16 cellular contexts compared by ENCODE assay signal in the genomic region with DNA sequence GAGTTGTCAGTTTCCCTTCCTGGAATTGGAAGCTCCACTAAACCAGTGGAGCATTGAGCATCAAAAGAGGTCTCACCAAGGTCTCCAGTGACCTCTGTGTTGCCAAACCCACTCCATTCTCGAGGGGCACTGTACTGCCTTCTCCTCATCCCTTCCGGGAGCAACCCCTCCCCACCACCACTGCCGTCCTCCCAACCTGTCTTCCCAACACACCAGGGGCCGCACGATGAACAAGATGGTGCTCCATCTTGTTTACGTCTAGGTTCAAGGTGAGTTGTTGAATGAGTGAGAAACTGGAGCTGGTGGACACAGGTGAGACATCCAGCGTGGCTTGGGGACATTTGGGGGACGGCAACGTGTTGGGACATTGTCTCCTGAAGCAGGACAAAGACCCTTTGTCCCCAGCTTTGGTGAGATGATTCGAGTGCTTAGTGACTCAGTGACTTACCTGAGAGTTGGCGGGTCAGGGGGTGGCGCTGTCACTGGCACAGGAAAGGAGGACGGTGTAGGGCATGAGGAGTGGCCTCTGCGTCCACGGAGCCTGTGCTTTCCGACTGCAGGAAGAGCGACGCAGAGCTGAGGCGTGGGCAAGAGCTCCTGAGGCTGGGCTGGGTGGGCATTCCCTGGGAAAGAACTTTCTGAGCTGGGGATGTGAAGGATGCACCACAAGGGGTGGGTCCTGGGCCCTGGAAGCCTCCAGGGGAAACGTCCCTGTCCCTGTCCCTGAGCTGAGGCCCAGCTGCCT. TPM values are rescaled to one million over a fixed set of nuclear protein-coding genes. Genes with fewer than 3 reads are reported as not detected.
"Had no signal": no experiment of that assay in that cellular context is flagged by ENCODE, and none has a peak within 500 bp of the region (broad histone marks: within the 10 kb centered on the region; RNA-seq: fewer than 3 reads in every experiment).

No MANE protein-coding gene starts in this region.

- H3K27me3 ChIP-seq: SJSA1, tibial nerve had no signal

- ATAC-seq: effector memory CD8-positive, alpha-beta T cell; mucosa of descending colon; naive thymus-derived CD8-positive, alpha-beta T cell; stimulated activated memory B cell treated with anti-CD40 and anti-IgM and Interleukin-4, amounts not matched to agents 10 μg/mL and 1 μg/mL and 100 μg/mL, for 72 hours had no signal

- DNase-seq: activated CD4-positive, alpha-beta memory T cell treated with anti-CD3 and anti-CD28 coated beads, Interleukin-2, amount 10 ng/mL, durations not matched to agents 7 days and 5 days; activated naive CD4-positive, alpha-beta T cell treated with Interleukin-2 at 50 U/mL for 16 hours; effector memory CD8-positive, alpha-beta T cell; hippocampal formation; mammary epithelial cell; occipital lobe; stimulated activated CD4-positive, alpha-beta T cell treated with anti-CD3 and anti-CD28 coated beads, Interleukin-1b, Interleukin-23, amount 100 ng/mL, for 48 hours; T-helper 9 cell had no signal

- H3K36me3 Mint-ChIP-seq: stimulated activated memory B cell treated with anti-CD40 and anti-IgM and Interleukin-4, amounts not matched to agents 10 μg/mL and 1 μg/mL and 100 μg/mL, for 72 hours had no signal

- H3K36me3 ChIP-seq: SJSA1, tibial nerve had no signal

- H3K4me3 ChIP-seq: mucosa of descending colon, SJSA1, tibial nerve had no signal

- H3K27ac ChIP-seq: SJSA1 had no signal

- H3K4me3 Mint-ChIP-seq: activated CD4-positive, alpha-beta memory T cell treated with anti-CD3 and anti-CD28 coated beads, Interleukin-2, amount 10 ng/mL, durations not matched to agents 7 days and 5 days; activated T-helper 1 cell treated with anti-CD3 and anti-CD28 coated beads, Interleukin-12 subunit alpha, Interleukin-12 subunit beta, Interleukin-2, Interleukin-4 antibody, amounts not matched to agents 30 ng/mL and 10 ng/mL and 1 ng/mL, durations not matched to agents 14 hours and 24 hours and 36 hours; central memory CD8-positive, alpha-beta T cell; effector memory CD8-positive, alpha-beta T cell; naive thymus-derived CD8-positive, alpha-beta T cell; stimulated activated memory B cell treated with anti-CD40 and anti-IgM and Interleukin-4, amounts not matched to agents 10 μg/mL and 1 μg/mL and 100 μg/mL, for 72 hours had no signal

- H3K27me3 Mint-ChIP-seq: naive thymus-derived CD8-positive, alpha-beta T cell had no signal

- H3K9me3 ChIP-seq: mucosa of descending colon, SJSA1 had no signal

- H3K4me1 Mint-ChIP-seq: activated CD4-positive, alpha-beta memory T cell treated with anti-CD3 and anti-CD28 coated beads, Interleukin-2, amount 10 ng/mL, durations not matched to agents 7 days and 5 days; central memory CD8-positive, alpha-beta T cell; stimulated activated memory B cell treated with anti-CD40 and anti-IgM and Interleukin-4, amounts not matched to agents 10 μg/mL and 1 μg/mL and 100 μg/mL, for 72 hours had no signal

RNA-seq across cellular contexts. Expression of gene RNU6ATAC, which starts 44.8 kb away (rescaled TPM):
- total RNA-seq: occipital lobe, SJSA1, subcutaneous adipose tissue, tibial nerve had no signal
- polyA plus RNA-seq: mammary epithelial cell; naive thymus-derived CD8-positive, alpha-beta T cell had no signal
